In the genomic region with DNA sequence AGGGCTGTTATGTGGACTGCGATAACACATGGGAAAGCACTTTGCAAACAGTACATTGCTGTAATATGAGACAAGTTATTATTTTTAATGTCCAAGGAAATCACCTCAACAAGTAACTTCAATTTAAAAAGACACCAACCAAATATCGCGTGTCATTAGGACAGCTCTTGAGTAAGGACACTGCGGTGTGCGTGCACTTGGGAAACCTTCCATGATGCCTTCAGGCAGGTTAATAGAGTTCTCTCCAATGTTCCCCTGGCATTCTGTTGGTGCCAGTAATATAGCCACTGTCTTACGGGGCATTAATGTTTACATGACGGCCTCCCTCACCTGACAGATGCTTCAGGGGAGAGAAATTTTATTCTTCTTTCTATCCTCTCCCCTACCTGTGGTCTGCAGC, we compare ENCODE assay signal across 24 cellular contexts.
"Had no signal": no experiment of that assay in that cellular context is flagged by ENCODE, and none has a peak within 500 bp of the region (broad histone marks: within the 10 kb centered on the region; RNA-seq: fewer than 3 reads in every experiment).

No MANE protein-coding gene starts in this region.

- H3K27me3 ChIP-seq: colonic mucosa, foreskin keratinocyte, heart right ventricle, left lung had no signal

- H3K9me3 ChIP-seq: colonic mucosa, left lung, lower lobe of right lung had no signal

- H3K27ac ChIP-seq: colonic mucosa, epithelial cell of prostate, foreskin keratinocyte, heart right ventricle, left lung, lower lobe of right lung had no signal

- FAIRE-seq: endometrium, frontal cortex, islet of Langerhans, keratinocyte had no signal

- H3K4me3 ChIP-seq: colonic mucosa, heart right ventricle, left lung, lower lobe of right lung had no signal

- H3K4me1 ChIP-seq: colonic mucosa, left lung, lower lobe of right lung had no signal

- H3K36me3 ChIP-seq: colonic mucosa, heart right ventricle, left lung, lower lobe of right lung had no signal

- DNase-seq: colonic mucosa; cortex of kidney; effector CD8-positive, alpha-beta T cell; effector memory CD8-positive, alpha-beta T cell; endodermal cell; erythroblast; foreskin keratinocyte; glutamatergic neuron; head of caudate nucleus; heart right ventricle; hippocampal formation; left cardiac atrium; left lung; left ventricle myocardium superior; lower lobe of right lung; mesenchymal stem cell; midbrain; naive thymus-derived CD4-positive, alpha-beta T cell had no signal

- ATAC-seq: effector memory CD8-positive, alpha-beta T cell; esophagus mucosa; foreskin keratinocyte; heart right ventricle; left cardiac atrium; left lung; left ventricle myocardium superior; lower lobe of right lung; naive thymus-derived CD4-positive, alpha-beta T cell had no signal
